1 cellular context compared by ENCODE assay signal in genomic region chr22:21948824-21949568, GRCh38.
TF ChIP-seq lines count a peak whose summit lies in the region.

No MANE protein-coding gene starts in this region.

TF ChIP-seq in endothelial cell of umbilical vein, 7 proteins besides CTCF, POLR2A, EP300 and RAD21:
- TF ChIP-seq EZH2 (IDR thresholded peaks at IDR 0.05; ENCODE audit: borderline replicate concordance, low read depth, low read length, severe bottlenecking) (no peak), POLR2AphosphoS5 (IDR thresholded peaks at IDR 0.05; ENCODE audit: insufficient read depth, low read depth, low read length) (no peak), MAX (IDR thresholded peaks at IDR 0.05; ENCODE audit: insufficient read depth, insufficient read length) (peak; percentile 39)
TF ChIP-seq in endothelial cell of umbilical vein: peak in this region for 1.
